In the genomic region with DNA sequence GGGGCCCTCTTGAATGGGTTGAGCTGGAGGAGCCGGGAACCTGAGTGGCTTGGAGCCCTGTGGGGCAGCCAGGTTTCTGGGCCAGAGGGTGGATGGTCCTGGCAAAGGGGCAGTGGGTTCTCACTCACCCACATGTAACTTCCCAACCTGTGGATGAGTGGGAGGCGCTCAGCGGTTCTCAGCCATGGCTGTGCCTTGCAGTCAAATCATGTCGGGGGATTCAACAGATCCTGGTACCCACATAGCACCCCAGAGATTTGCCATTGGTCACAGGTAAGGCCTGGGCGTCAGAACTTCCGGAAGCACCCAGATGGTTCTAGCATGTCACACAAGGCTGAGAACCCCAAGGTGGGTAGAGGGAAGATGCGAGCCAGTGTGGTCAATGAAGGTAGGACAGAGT, we compare ENCODE assay signal across 31 cellular contexts.
"Had no signal": no experiment of that assay in that cellular context is flagged by ENCODE, and none has a peak within 500 bp of the region (broad histone marks: within the 10 kb centered on the region; RNA-seq: fewer than 3 reads in every experiment).

No MANE protein-coding gene starts in this region.

- H3K27ac Mint-ChIP-seq: natural killer cell; nephron progenitor cell; neural progenitor cell; progenitor cell of endocrine pancreas; stimulated activated memory B cell treated with anti-CD40 and anti-IgM and Interleukin-4, amounts not matched to agents 10 μg/mL and 1 μg/mL and 100 μg/mL, for 72 hours; type B pancreatic cell had no signal

- H3K4me3 ChIP-seq: heart left ventricle, left lung, lower lobe of right lung, neural progenitor cell, ovary, spleen, stomach, testis, tibial artery, uterus had no signal

- H3K27ac ChIP-seq: heart left ventricle, left lung, lower lobe of right lung, neural progenitor cell, neutrophil, ovary, spleen, stomach, testis, tibial artery, uterus had no signal

- H3K27me3 ChIP-seq: heart left ventricle, left lung, neural progenitor cell, neutrophil, ovary, spleen, stomach, testis, tibial artery, uterus had no signal

- H3K4me1 Mint-ChIP-seq: immature natural killer cell; natural killer cell; nephron progenitor cell; neural progenitor cell; stimulated activated memory B cell treated with anti-CD40 and anti-IgM and Interleukin-4, amounts not matched to agents 10 μg/mL and 1 μg/mL and 100 μg/mL, for 72 hours had no signal

- H3K36me3 Mint-ChIP-seq: natural killer cell had no signal

- H3K4me3 Mint-ChIP-seq: immature natural killer cell; naive B cell; natural killer cell; nephron progenitor cell; neural progenitor cell; stimulated activated memory B cell treated with anti-CD40 and anti-IgM and Interleukin-4, amounts not matched to agents 10 μg/mL and 1 μg/mL and 100 μg/mL, for 72 hours; type B pancreatic cell had no signal

- H3K36me3 ChIP-seq: neural progenitor cell, ovary, uterus had no signal

- ATAC-seq: heart left ventricle; left lung; lower lobe of right lung; natural killer cell; right cardiac atrium; sciatic nerve; stimulated activated memory B cell treated with anti-CD40 and anti-IgM and Interleukin-4, amounts not matched to agents 10 μg/mL and 1 μg/mL and 100 μg/mL, for 72 hours; stimulated activated naive CD8-positive, alpha-beta T cell treated with anti-CD3 and anti-CD28 coated beads, Interleukin-15, Interleukin-2, amounts not matched to agents 100 U/mL and 50 U/mL, for 24 hours had no signal

- H3K9me3 Mint-ChIP-seq: immature natural killer cell; naive B cell; natural killer cell; stimulated activated memory B cell treated with anti-CD40 and anti-IgM and Interleukin-4, amounts not matched to agents 10 μg/mL and 1 μg/mL and 100 μg/mL, for 72 hours; type B pancreatic cell had no signal

- FAIRE-seq: islet of Langerhans, kidney, small intestine had no signal

- H3K9me3 ChIP-seq: heart left ventricle, left lung, lower lobe of right lung, neutrophil, ovary, spleen, stomach, testis, tibial artery, uterus had no signal

- DNase-seq: heart left ventricle; hypothalamus; immature natural killer cell; left colon; lower lobe of right lung; mammary epithelial cell; mesenchymal stem cell; naive B cell; natural killer cell; nephron progenitor cell; ovary; right cardiac atrium; spleen; stimulated activated CD4-positive, alpha-beta T cell treated with anti-CD3 and anti-CD28 coated beads, Interleukin-2, amount 100 ng/mL, for 48 hours; stimulated activated CD4-positive, alpha-beta T cell treated with anti-CD3 and anti-CD28 coated beads, Interleukin-4, amount 100 ng/mL, for 4 hours; stimulated activated CD8-positive, alpha-beta memory T cell treated with anti-CD3 and anti-CD28 coated beads, Interleukin-4, amount 100 ng/mL, for 48 hours; stimulated activated naive CD8-positive, alpha-beta T cell treated with anti-CD3 and anti-CD28 coated beads, Interleukin-15, Interleukin-2, amounts not matched to agents 100 U/mL and 50 U/mL, for 24 hours; stomach; testis; tibial artery; uterus had no signal

- H2AFZ ChIP-seq: neural progenitor cell had no signal

- H3K4me2 ChIP-seq: neural progenitor cell had no signal

- H3K27me3 Mint-ChIP-seq: naive B cell; progenitor cell of endocrine pancreas; stimulated activated memory B cell treated with anti-CD40 and anti-IgM and Interleukin-4, amounts not matched to agents 10 μg/mL and 1 μg/mL and 100 μg/mL, for 72 hours; type B pancreatic cell had no signal

- H3K4me1 ChIP-seq: heart left ventricle, left lung, lower lobe of right lung, spleen, stomach, testis, tibial artery, uterus had no signal

- H3K9ac ChIP-seq: neural progenitor cell had no signal
